ENCODE assay signal across 1 cellular context in genomic region chr21:46286668-46286982, GRCh38.
TF ChIP-seq lines count a peak whose summit lies in the region.

No MANE protein-coding gene starts in this region.

TF ChIP-seq in HepG2, 621 proteins besides CTCF, POLR2A, EP300 and RAD21:
- TF ChIP-seq PHF21A (CRISPR knock-in tag; IDR thresholded peaks at IDR 0.05) (0 out of 2 replicates have a peak, but pooled peaks have one; percentile 19), POLR2G (IDR thresholded peaks at IDR 0.05; ENCODE audit: low read depth, low read length) (peak; percentile 7), KDM5A (IDR thresholded peaks at IDR 0.05; ENCODE audit: borderline replicate concordance, low read length) (0 out of 2 replicates have a peak, but pooled peaks have one; percentile 13), FOXO4 (CRISPR knock-in tag; conservative IDR thresholded peaks at IDR 0.05) (no peak)
